8 cellular contexts compared by ENCODE assay signal in the genomic region with DNA sequence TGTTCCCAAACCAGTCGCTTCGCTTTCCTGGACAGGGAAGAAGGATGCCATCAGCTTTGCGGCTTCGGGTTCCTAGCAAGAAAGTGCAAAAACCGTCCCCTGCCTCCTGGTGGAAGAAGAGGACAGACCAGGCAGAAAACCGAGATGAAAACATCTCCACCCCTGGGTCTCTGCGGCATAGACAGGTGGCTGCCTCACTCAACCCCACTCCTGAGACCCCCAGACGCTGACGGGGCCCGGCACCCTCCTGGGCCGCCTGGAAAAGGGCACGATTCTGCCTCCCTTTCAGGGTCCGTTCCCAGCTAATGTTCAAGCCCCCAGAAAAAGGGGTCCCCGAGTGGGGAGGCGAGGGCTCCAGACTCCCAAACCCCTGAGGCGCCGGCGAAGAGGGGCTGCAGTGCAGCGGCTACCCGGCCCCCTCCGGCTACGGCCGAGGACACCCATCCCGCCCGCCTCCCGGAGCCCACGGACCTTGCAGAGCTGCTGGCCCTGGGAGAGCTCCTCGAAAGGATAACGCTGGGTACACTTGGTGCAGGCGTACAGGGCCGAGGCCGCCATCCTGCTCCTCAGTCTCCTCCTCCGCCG. TPM values are rescaled to one million over a fixed set of nuclear protein-coding genes. Genes with fewer than 3 reads are reported as not detected.
A peak's percentile ranks its signal among the peaks of the same experiment; 100 is the strongest.
DNase-seq lines count a peak whose midpoint lies in the region; ATAC-seq and TF ChIP-seq lines count a peak whose summit lies in the region.

No MANE protein-coding gene starts in this region.

- peaks cover 0 to 4% (median 0%) of the 10 kb centered on the region in 8 donors for H3K9me3 Mint-ChIP-seq in CD4-positive, alpha-beta memory T cell
- no peaks in the 10 kb centered on the region for H3K9me3 Mint-ChIP-seq in activated naive CD8-positive, alpha-beta T cell treated with anti-CD3 and anti-CD28 coated beads, Interleukin-2, amount 50 U/mL, for 24 hours

- H3K4me3 ChIP-seq in CD4-positive, alpha-beta memory T cell (ENCODE audit: low read length in 2 of 2), result peak overlapping the region; percentile 48 to 98
- H3K4me3 ChIP-seq in right atrium auricular region (peak overlapping the region; percentile 94 to 98), sigmoid colon (peak overlapping the region; percentile 70 to 91 (median 88))

- H3K27me3 ChIP-seq in CD4-positive, alpha-beta memory T cell (ENCODE audit: insufficient read depth, low read length), result no peaks in the 10 kb centered on the region
- H3K27me3 ChIP-seq in right atrium auricular region (no peaks in the 10 kb centered on the region), sigmoid colon (no peaks in the 10 kb centered on the region)

- peaks cover 43% of the 10 kb centered on the region for H3K4me1 ChIP-seq in CD4-positive, alpha-beta memory T cell (ENCODE audit: insufficient read depth, low read length)
- H3K4me1 ChIP-seq in right atrium auricular region (peaks cover 0 to 22% of the 10 kb centered on the region in 2 donors), sigmoid colon (peaks cover 0 to 28% (median 22%) of the 10 kb centered on the region in 4 donors)

- H3K9me3 ChIP-seq in CD4-positive, alpha-beta memory T cell (ENCODE audit: control insufficient read depth in 1 of 2, low read length in 2 of 2), result no peaks in the 10 kb centered on the region
- no peaks in the 10 kb centered on the region for H3K9me3 ChIP-seq in right atrium auricular region
- no peaks in the 10 kb centered on the region for H3K9me3 ChIP-seq in sigmoid colon

- H3K27ac ChIP-seq in CD4-positive, alpha-beta memory T cell (ENCODE audit: low read depth, low read length), result peak overlapping the region; percentile 99
- peak overlapping the region; percentile 99 to 100 for H3K27ac ChIP-seq in right atrium auricular region
- H3K27ac ChIP-seq in sigmoid colon, result peak overlapping the region; percentile 96 to 99 (median 98)

- H3K36me3 ChIP-seq in CD4-positive, alpha-beta memory T cell (ENCODE audit: insufficient read depth, low read length), result peaks cover 23% of the 10 kb centered on the region
- H3K36me3 ChIP-seq in right atrium auricular region (peaks cover 20% of the 10 kb centered on the region), sigmoid colon (peaks cover 9 to 37% (median 16%) of the 10 kb centered on the region in 4 donors)

- peaks cover 24 to 56% of the 10 kb centered on the region in 2 donors for H3K36me3 Mint-ChIP-seq in CD4-positive, alpha-beta memory T cell
- peaks cover 52% of the 10 kb centered on the region for H3K36me3 Mint-ChIP-seq in activated naive CD8-positive, alpha-beta T cell treated with anti-CD3 and anti-CD28 coated beads, Interleukin-2, amount 50 U/mL, for 24 hours (ENCODE audit: low read depth)

- peaks cover 41 to 69% (median 51%) of the 10 kb centered on the region in 4 donors for H3K4me1 Mint-ChIP-seq in CD4-positive, alpha-beta memory T cell
- peaks cover 50% of the 10 kb centered on the region for H3K4me1 Mint-ChIP-seq in activated naive CD8-positive, alpha-beta T cell treated with anti-CD3 and anti-CD28 coated beads, Interleukin-2, amount 50 U/mL, for 24 hours

- H3K27me3 Mint-ChIP-seq in CD4-positive, alpha-beta memory T cell, result no peaks in the 10 kb centered on the region
- no peaks in the 10 kb centered on the region for H3K27me3 Mint-ChIP-seq in activated naive CD8-positive, alpha-beta T cell treated with anti-CD3 and anti-CD28 coated beads, Interleukin-2, amount 50 U/mL, for 24 hours

- ATAC-seq in GM19397 (IDR thresholded peaks at IDR 0.05; ENCODE audit: unreplicated experiment) (peak; percentile 3), HG02884 (IDR thresholded peaks at IDR 0.05; ENCODE audit: unreplicated experiment) (no peak), GM21529 (IDR thresholded peaks at IDR 0.05; ENCODE audit: unreplicated experiment) (no peak)
- no peak for ATAC-seq in activated naive CD8-positive, alpha-beta T cell treated with anti-CD3 and anti-CD28 coated beads, Interleukin-2, amount 50 U/mL, for 24 hours

- TF ChIP-seq EP300 in sigmoid colon (IDR thresholded peaks at IDR 0.05), result no peak

- WGBS in sigmoid colon, 2 donors, result 1% methylated on average over 34 of the region's 34 CpGs

- no peak for TF ChIP-seq POLR2A in sigmoid colon (IDR thresholded peaks at IDR 0.05)

- CTCF ChIA-PET in CD4-positive, alpha-beta memory T cell (lab: Charles Lee; ENCODE audit: partially characterized antibody), result interaction anchor here (0.7 to 3.8 kb wide), 13 partner anchors 25 to 722 kb away, joined by 3 to 17 read pairs (median 4); a partner anchor contains a TSS

- peak in 4 of 5 donors; percentile 30 to 65 (median 36) for DNase-seq in CD4-positive, alpha-beta memory T cell
- DNase-seq in NCI-H526 (lab: John Stamatoyannopoulos, UW) (peak; percentile 71 to 74), right atrium auricular region (ENCODE audit: low spot score) (no peak), sigmoid colon (no peak)
- DNase-seq in activated naive CD8-positive, alpha-beta T cell treated with anti-CD3 and anti-CD28 coated beads, Interleukin-2, amount 50 U/mL, for 24 hours, result peak; percentile 36

- peak overlapping the region; percentile 92 to 100 (median 100) for H3K27ac Mint-ChIP-seq in CD4-positive, alpha-beta memory T cell
- peak overlapping the region; percentile 100 for H3K27ac Mint-ChIP-seq in activated naive CD8-positive, alpha-beta T cell treated with anti-CD3 and anti-CD28 coated beads, Interleukin-2, amount 50 U/mL, for 24 hours

- POLR2A ChIA-PET in CD4-positive, alpha-beta memory T cell (lab: Charles Lee; ENCODE audit: partially characterized antibody), result interaction anchor here (0.7 to 5.8 kb wide), 31 partner anchors 10 to 815 kb away, joined by 3 to 99 read pairs (median 4); a partner anchor contains a TSS

- TF ChIP-seq CTCF in right atrium auricular region (IDR thresholded peaks at IDR 0.05) (no peak), sigmoid colon (IDR thresholded peaks at IDR 0.05) (no peak)

- intact Hi-C loops in CD4-positive, alpha-beta memory T cell (cut with micrococcal nuclease), result loop anchor here (1.0 to 10.0 kb wide), 5 partner anchors 638 to 1662 kb away; a partner anchor contains a TSS
- intact Hi-C loops in sigmoid colon (cut with DNase I), result loop anchor here (5.0 to 10.0 kb wide), 2 partner anchors 722 to 1164 kb away; a partner anchor contains a TSS

- peak overlapping the region; percentile 85 to 100 (median 98) for H3K4me3 Mint-ChIP-seq in CD4-positive, alpha-beta memory T cell
- H3K4me3 Mint-ChIP-seq in activated naive CD8-positive, alpha-beta T cell treated with anti-CD3 and anti-CD28 coated beads, Interleukin-2, amount 50 U/mL, for 24 hours, result peak overlapping the region; percentile 98

RNA-seq across cellular contexts. Expression of a gene that starts 0.6 kb away (rescaled TPM):
- 10 to 100 TPM; 58.0 to 60.5 TPM for total RNA-seq in CD4-positive, alpha-beta memory T cell
- 10 to 100 TPM; 10.3 to 15.5 TPM for polyA plus RNA-seq in CD4-positive, alpha-beta memory T cell
- total RNA-seq in right atrium auricular region (1 to 10 TPM; 5.3 to 6.6 TPM), sigmoid colon (10 to 100 TPM; 19.3 to 33.0 (median 21.4) TPM)
- polyA plus RNA-seq in sigmoid colon, result 10 to 100 TPM in 1 of 3 donors, 1 to 10 TPM in 2; 3.9 to 10.9 (median 4.8) TPM

RNA-seq across cellular contexts. Expression of a gene that starts 1.3 kb away (rescaled TPM):
- total RNA-seq in CD4-positive, alpha-beta memory T cell, result 10 to 100 TPM; 76.0 to 78.9 TPM
- 10 to 100 TPM; 39.0 to 63.9 TPM for polyA plus RNA-seq in CD4-positive, alpha-beta memory T cell
- total RNA-seq in right atrium auricular region, result 10 to 100 TPM; 16.1 to 20.0 TPM
- 10 to 100 TPM; 35.8 to 71.3 (median 41.0) TPM for total RNA-seq in sigmoid colon
- polyA plus RNA-seq in sigmoid colon, result 10 to 100 TPM; 15.0 to 18.7 (median 16.0) TPM

Comparison
In these comparisons a context has a peak if more than half of its experiments do, and no peak if none do; other contexts are left out.
1. DNase-seq: peak in CD4-positive, alpha-beta memory T cell (4 of 5), NCI-H526 (2 of 2) and activated naive CD8-positive, alpha-beta T cell treated with anti-CD3 and anti-CD28 coated beads, Interleukin-2, amount 50 U/mL, for 24 hours (single experiment); none in right atrium auricular region (single experiment) and sigmoid colon (single experiment).
2. Peak in every context shown above with its lines, with median percentiles within 50 percentile points of each other: H3K27ac ChIP-seq and H3K4me3 ChIP-seq.